Comparison of ENCODE assay signal across 30 cellular contexts in the genomic region with DNA sequence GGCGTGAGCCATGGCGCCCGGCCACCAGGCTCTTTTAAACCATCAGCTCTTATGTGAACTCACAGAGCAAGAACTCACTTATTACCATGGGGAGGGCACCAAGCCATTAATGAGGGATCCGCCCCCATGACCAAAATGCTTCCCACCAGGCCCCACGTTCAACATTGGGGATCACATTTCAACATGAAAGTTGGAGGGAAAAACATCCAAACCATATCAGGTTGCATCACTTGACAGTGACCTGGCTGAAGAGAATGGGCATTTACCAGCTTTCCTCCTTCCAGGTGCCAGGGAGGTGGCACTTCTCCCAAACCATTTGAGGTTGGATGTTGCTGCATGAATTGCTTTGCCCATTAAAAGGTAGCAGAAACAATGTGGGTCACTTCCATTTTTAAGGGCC.
"Had no signal": no experiment of that assay in that cellular context is flagged by ENCODE, and none has a peak within 500 bp of the region (broad histone marks: within the 10 kb centered on the region; RNA-seq: fewer than 3 reads in every experiment).

No MANE protein-coding gene starts in this region.

- ATAC-seq: activated naive CD8-positive, alpha-beta T cell treated with anti-CD3 and anti-CD28 coated beads, Interleukin-2, amount 50 U/mL, for 24 hours; activated T-helper 17 cell treated with anti-CD3 and anti-CD28 coated beads, Interleukin-2, amount 50 U/mL, for 72 hours; esophagus mucosa; foreskin keratinocyte; heart left ventricle; left colon; mucosa of descending colon; natural killer cell treated with Interleukin-12 subunit alpha and Interleukin-12 subunit beta and Interleukin-15 and Interleukin-18, amount 100 ng/mL, for 72 hours; sciatic nerve; stimulated activated naive CD8-positive, alpha-beta T cell treated with anti-CD3 and anti-CD28 coated beads, Interleukin-15, Interleukin-2, amounts not matched to agents 100 U/mL and 50 U/mL, for 24 hours; T-helper 17 cell had no signal

- H3K27me3 Mint-ChIP-seq: activated CD4-positive, alpha-beta memory T cell treated with anti-CD3 and anti-CD28 coated beads for 36 hours; activated CD4-positive, alpha-beta T cell treated with anti-CD3 and anti-CD28 coated beads, Interleukin-2, amount 10 ng/mL, durations not matched to agents 24 days and 14 days; activated naive CD8-positive, alpha-beta T cell treated with anti-CD3 and anti-CD28 coated beads, Interleukin-2, amount 50 U/mL, for 24 hours; activated T-cell treated with anti-CD3 and anti-CD28 coated beads, Interleukin-2, amount 50 U/mL, for 24 hours; activated T-helper 17 cell treated with anti-CD3 and anti-CD28 coated beads, Interleukin-2, amount 50 U/mL, for 72 hours; T-helper 17 cell had no signal

- H3K4me3 ChIP-seq: heart left ventricle, mucosa of descending colon, skin epidermis, testis, transverse colon had no signal

- H3K4me3 Mint-ChIP-seq: activated CD4-positive, alpha-beta memory T cell treated with anti-CD3 and anti-CD28 coated beads for 36 hours; activated CD4-positive, alpha-beta T cell treated with anti-CD3 and anti-CD28 coated beads, Interleukin-2, amount 10 ng/mL, durations not matched to agents 24 days and 14 days; activated naive CD8-positive, alpha-beta T cell treated with anti-CD3 and anti-CD28 coated beads, Interleukin-2, amount 50 U/mL, for 24 hours; activated T-cell treated with anti-CD3 and anti-CD28 coated beads, Interleukin-2, amount 50 U/mL, for 24 hours; activated T-helper 17 cell treated with anti-CD3 and anti-CD28 coated beads, Interleukin-2, amount 50 U/mL, for 72 hours; immature natural killer cell; natural killer cell treated with Interleukin-12 subunit alpha and Interleukin-12 subunit beta and Interleukin-15 and Interleukin-18, amount 100 ng/mL, for 72 hours; T-helper 17 cell had no signal

- H3K36me3 ChIP-seq: heart left ventricle, transverse colon had no signal

- H3K4me1 Mint-ChIP-seq: activated CD4-positive, alpha-beta T cell treated with anti-CD3 and anti-CD28 coated beads, Interleukin-2, amount 10 ng/mL, durations not matched to agents 24 days and 14 days; activated naive CD8-positive, alpha-beta T cell treated with anti-CD3 and anti-CD28 coated beads, Interleukin-2, amount 50 U/mL, for 24 hours; activated T-helper 17 cell treated with anti-CD3 and anti-CD28 coated beads, Interleukin-2, amount 50 U/mL, for 72 hours; immature natural killer cell; T-helper 17 cell had no signal

- H3K36me3 Mint-ChIP-seq: activated CD4-positive, alpha-beta memory T cell treated with anti-CD3 and anti-CD28 coated beads for 36 hours; immature natural killer cell; natural killer cell treated with Interleukin-12 subunit alpha and Interleukin-12 subunit beta and Interleukin-15 and Interleukin-18, amount 100 ng/mL, for 72 hours had no signal

- H3K9me3 Mint-ChIP-seq: activated CD4-positive, alpha-beta memory T cell treated with anti-CD3 and anti-CD28 coated beads for 36 hours; activated CD4-positive, alpha-beta T cell treated with anti-CD3 and anti-CD28 coated beads, Interleukin-2, amount 10 ng/mL, durations not matched to agents 24 days and 14 days; activated naive CD8-positive, alpha-beta T cell treated with anti-CD3 and anti-CD28 coated beads, Interleukin-2, amount 50 U/mL, for 24 hours; activated T-helper 17 cell treated with anti-CD3 and anti-CD28 coated beads, Interleukin-2, amount 50 U/mL, for 72 hours; natural killer cell treated with Interleukin-12 subunit alpha and Interleukin-12 subunit beta and Interleukin-15 and Interleukin-18, amount 100 ng/mL, for 72 hours had no signal

- H3K27ac ChIP-seq: foreskin keratinocyte, heart left ventricle, skin epidermis, testis, transverse colon had no signal

- H3K4me1 ChIP-seq: foreskin keratinocyte, heart left ventricle, testis, transverse colon had no signal

- H3K27ac Mint-ChIP-seq: activated CD4-positive, alpha-beta memory T cell treated with anti-CD3 and anti-CD28 coated beads for 36 hours; activated CD4-positive, alpha-beta T cell treated with anti-CD3 and anti-CD28 coated beads, Interleukin-2, amount 10 ng/mL, durations not matched to agents 24 days and 14 days; activated naive CD8-positive, alpha-beta T cell treated with anti-CD3 and anti-CD28 coated beads, Interleukin-2, amount 50 U/mL, for 24 hours; activated T-cell treated with anti-CD3 and anti-CD28 coated beads, Interleukin-2, amount 50 U/mL, for 24 hours; activated T-helper 17 cell treated with anti-CD3 and anti-CD28 coated beads, Interleukin-2, amount 50 U/mL, for 72 hours; immature natural killer cell; natural killer cell treated with Interleukin-12 subunit alpha and Interleukin-12 subunit beta and Interleukin-15 and Interleukin-18, amount 100 ng/mL, for 72 hours; T-helper 17 cell had no signal

- H3K9me3 ChIP-seq: heart left ventricle, mucosa of descending colon, testis, transverse colon had no signal

- H3K27me3 ChIP-seq: foreskin keratinocyte, heart left ventricle, testis, transverse colon had no signal

- DNase-seq: activated CD4-positive, alpha-beta memory T cell treated with anti-CD3 and anti-CD28 coated beads for 36 hours; activated CD4-positive, alpha-beta T cell treated with anti-CD3 and anti-CD28 coated beads, Interleukin-2, amount 10 ng/mL, durations not matched to agents 24 days and 14 days; activated CD4-positive, CD25-positive, alpha-beta regulatory T cell treated with anti-CD3 and anti-CD28 coated beads, Interleukin-2, amount 50 U/mL, for 72 hours; activated CD8-positive, alpha-beta memory T cell treated with anti-CD3 and anti-CD28 coated beads, Interleukin-2, amount 50 U/mL, for 48 hours; activated gamma-delta T cell treated with Interleukin-2 at 50 U/mL for 16 hours; activated naive CD4-positive, alpha-beta T cell treated with anti-CD3 and anti-CD28 coated beads, Interleukin-2, amount 50 U/mL, for 16 hours; activated naive CD8-positive, alpha-beta T cell treated with anti-CD3 and anti-CD28 coated beads, Interleukin-2, amount 50 U/mL, for 24 hours; activated T-cell treated with anti-CD3 and anti-CD28 coated beads, Interleukin-2, amount 50 U/mL, for 24 hours; amygdala; central memory CD4-positive, alpha-beta T cell; foreskin keratinocyte; heart left ventricle; hypothalamus; immature natural killer cell; kidney; left colon; mesendoderm; mucosa of descending colon; stimulated activated CD4-positive, alpha-beta T cell treated with anti-CD3 and anti-CD28 coated beads, Interleukin-12 subunit alpha, Interleukin-12 subunit beta, amount 100 ng/mL, for 4 hours; stimulated activated CD4-positive, alpha-beta T cell treated with anti-CD3 and anti-CD28 coated beads, Interleukin-4, amount 100 ng/mL, for 1 hour; stimulated activated naive CD8-positive, alpha-beta T cell treated with anti-CD3 and anti-CD28 coated beads, Interleukin-15, Interleukin-2, amounts not matched to agents 100 U/mL and 50 U/mL, for 24 hours; T-helper 17 cell; T1000; testis; transverse colon had no signal
